Comparison of ENCODE assay signal across 8 cellular contexts in the genomic region with DNA sequence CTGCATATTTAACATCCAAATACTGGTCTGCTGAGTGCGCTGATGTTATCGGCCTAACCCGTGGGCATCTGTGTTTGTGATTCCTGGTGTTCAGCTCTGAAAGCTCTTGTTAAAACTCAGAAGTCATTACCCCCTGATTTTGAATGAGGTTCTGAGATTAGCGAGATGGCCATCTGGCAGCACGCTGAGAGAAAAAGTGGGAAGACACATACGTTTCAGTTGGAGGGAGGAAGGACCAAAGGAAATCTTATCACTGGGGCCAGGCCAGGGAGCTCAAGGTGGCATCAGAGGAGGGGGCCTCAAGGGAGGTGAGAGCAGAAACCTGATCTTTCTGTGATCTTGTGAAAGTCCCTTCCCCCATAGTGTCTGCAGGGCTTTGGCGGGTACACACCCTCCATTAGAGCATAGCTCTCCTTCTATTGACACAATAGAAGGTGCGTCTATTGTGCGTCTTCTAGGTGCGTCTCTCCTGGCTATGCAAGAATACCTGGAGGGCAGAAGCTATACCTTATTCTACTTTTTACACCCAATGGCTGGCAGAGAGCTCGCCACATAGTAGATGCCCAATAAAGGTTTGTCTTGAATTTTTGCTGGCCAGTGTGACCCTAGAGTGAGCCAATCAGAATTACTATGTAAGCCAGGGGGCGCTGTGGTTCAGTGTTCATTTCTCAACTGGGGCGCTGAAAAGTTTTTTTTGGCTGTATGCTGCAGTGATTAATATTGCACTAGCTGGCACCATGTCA.
DNase-seq lines count a peak whose midpoint lies in the region; ATAC-seq, FAIRE-seq and TF ChIP-seq lines count a peak whose summit lies in the region.

No MANE protein-coding gene starts in this region.

- no peak overlapping the region for H3K27ac ChIP-seq in endodermal cell (ENCODE audit: low read depth, low read length)
- no peak overlapping the region for H3K27ac ChIP-seq in pancreas

- H3K9me3 ChIP-seq in endodermal cell (ENCODE audit: control insufficient read depth, low read length) (no peaks in the 10 kb centered on the region), pancreas (no peaks in the 10 kb centered on the region)

- ATAC-seq in pancreas: peak in 2 of 4 donors; percentile 42 to 43

- peaks cover 14% of the 10 kb centered on the region for H3K4me1 Mint-ChIP-seq in endodermal cell

- H3K9me3 Mint-ChIP-seq in endodermal cell: no peaks in the 10 kb centered on the region

- H3K4me3 ChIP-seq in LNCaP clone FGC (ENCODE audit: low read depth, low read length) (no peak overlapping the region), endodermal cell (ENCODE audit: low read length) (no peak overlapping the region), pancreas (no peak overlapping the region)

- H3K27me3 ChIP-seq in endodermal cell (ENCODE audit: control insufficient read depth, insufficient read depth, low read length, poor library complexity, severe bottlenecking) (peaks cover 4% of the 10 kb centered on the region), pancreas (no peaks in the 10 kb centered on the region)

- no peak overlapping the region for H3K4me3 Mint-ChIP-seq in endodermal cell

- H3K36me3 ChIP-seq in endodermal cell (ENCODE audit: control insufficient read depth, insufficient read depth, low read length) (no peaks in the 10 kb centered on the region), pancreas (no peaks in the 10 kb centered on the region)

- TF ChIP-seq CTCF in LNCaP clone FGC (IDR thresholded peaks at IDR 0.05; ENCODE audit: control insufficient read depth, extremely low read depth, insufficient read depth) (peak; percentile 25; the same call in 1 of the 2 replicates), endodermal cell (conservative IDR thresholded peaks at IDR 0.05) (peak; percentile 88), pancreas (IDR thresholded peaks at IDR 0.05) (peak in 3 of 4 donors; percentile 16 to 51 (median 22))

- intact Hi-C loops in pancreas (cut with DNase I): no loop called here

- H3K36me3 Mint-ChIP-seq in endodermal cell (ENCODE audit: low read depth): no peaks in the 10 kb centered on the region

- DNase-seq in D341Med (ENCODE audit: low spot score) (peak; percentile 76), LNCaP clone FGC (ENCODE audit: low read depth) (no peak), endodermal cell (peak; percentile 87), pancreas (peak in 2 of 6 donors; percentile 15 to 38), NCI-H510A (lab: John Stamatoyannopoulos, UW) (no peak), pons (ENCODE audit: low spot score) (no peak), NCI-H1694 (lab: John Stamatoyannopoulos, UW) (no peak)
- peak; percentile 64 to 73 for DNase-seq in activated CD4-positive, alpha-beta T cell treated with anti-CD3 and anti-CD28 coated beads, Interleukin-2, amount 50 U/mL, for 48 hours

- H3K27me3 Mint-ChIP-seq in endodermal cell (ENCODE audit: insufficient read depth): peaks cover 4% of the 10 kb centered on the region

- H3K27ac Mint-ChIP-seq in endodermal cell: no peak overlapping the region

- no peak for FAIRE-seq in pancreas (lab: Jason Lieb, UNC)

- 68 to 76% methylated on average over 11 to 13 of the region's 13 CpGs for WGBS in endodermal cell (ENCODE audit: insufficient coverage in 1 of 2, insufficient read length in 1 of 2), 2 experiments
- WGBS in pancreas, 2 donors: 77 to 79% methylated on average over 12 to 13 of the region's 13 CpGs

- no peak overlapping the region for H3K9ac ChIP-seq in endodermal cell (ENCODE audit: extremely low read depth, low read length, poor library complexity, severe bottlenecking)

- H3K4me1 ChIP-seq in endodermal cell (ENCODE audit: control insufficient read depth, insufficient read depth, low read length) (no peaks in the 10 kb centered on the region), pancreas (peaks cover 0 to 12% (median under 1%) of the 10 kb centered on the region in 3 donors)

Comparison
In these comparisons a context has a peak if more than half of its experiments do, and no peak if none do; other contexts are left out.
1. DNase-seq: peak in D341Med (single experiment), activated CD4-positive, alpha-beta T cell treated with anti-CD3 and anti-CD28 coated beads, Interleukin-2, amount 50 U/mL, for 48 hours (2 of 2) and endodermal cell (single experiment); none in LNCaP clone FGC (single experiment), NCI-H510A (single experiment), pons (single experiment) and NCI-H1694 (single experiment).
2. CTCF ChIP-seq: peak in every context shown above with its lines; median percentile 88 in endodermal cell; 25 in LNCaP clone FGC; 22 in pancreas.